Comparison of ENCODE assay signal across 8 cellular contexts in genomic region chr21:26966978-26967913, GRCh38. TPM values are rescaled to one million over a fixed set of nuclear protein-coding genes. Genes with fewer than 3 reads are reported as not detected.
DNase-seq lines count a peak whose midpoint lies in the region; ATAC-seq and TF ChIP-seq lines count a peak whose summit lies in the region.

Gene ADAMTS5 (minus strand): TSS chr21:26967088. CDS start chr21:26966391, 697 bp downstream.

- no peak within 1 kb of the TSS for H3K27ac Mint-ChIP-seq in activated CD4-positive, alpha-beta memory T cell treated with anti-CD3 and anti-CD28 coated beads for 36 hours

- H3K27ac ChIP-seq in A673 (ENCODE audit: low read depth, low read length, poor library complexity, severe bottlenecking) (no peak within 1 kb of the TSS), ascending aorta (peak within 1 kb of the TSS; percentile 45 to 60), iPS DF 6.9 (ENCODE audit: low read length) (no peak within 1 kb of the TSS)

- H3K9ac ChIP-seq in skeletal muscle satellite cell (ENCODE audit: low read depth, low read length) = peak within 1 kb of the TSS; percentile 84

- peaks cover 100% of the 10 kb centered on the region for H3K27me3 ChIP-seq in A673 (replicated peaks; ENCODE audit: insufficient read depth, low read depth, low read length, poor library complexity)
- H3K27me3 ChIP-seq in ascending aorta = peaks cover 8% of the 10 kb centered on the region
- H3K27me3 ChIP-seq in iPS DF 6.9 (ENCODE audit: control insufficient read depth, insufficient read depth, low read length) = peaks cover 5% of the 10 kb centered on the region; the same call in 1 of the 2 replicates
- H3K27me3 ChIP-seq in skeletal muscle satellite cell (ENCODE audit: control insufficient read depth, insufficient read depth, low read length) = no peaks in the 10 kb centered on the region

- no CpG with 5 or more reads among the region's 64 CpGs for WGBS in iPS DF 6.9 (ENCODE audit: insufficient coverage, insufficient read length)

- TF ChIP-seq CTCF in A673 (conservative IDR thresholded peaks at IDR 0.05; ENCODE audit: low read depth, low read length) (no peak), ascending aorta (IDR thresholded peaks at IDR 0.05) (no peak)

- peaks cover 3% of the 10 kb centered on the region for H3K4me1 Mint-ChIP-seq in activated CD4-positive, alpha-beta memory T cell treated with anti-CD3 and anti-CD28 coated beads for 36 hours (ENCODE audit: low read depth)

- no TSS peak for BruUV-seq in A673 (replicated peaks; lab: Mats Ljungman, UMichigan)

- peak within 1 kb of the TSS; percentile 96 for H3K4me2 ChIP-seq in skeletal muscle satellite cell (ENCODE audit: low read length)

- no peak within 1 kb of the TSS for H3K4me3 Mint-ChIP-seq in activated CD4-positive, alpha-beta memory T cell treated with anti-CD3 and anti-CD28 coated beads for 36 hours

- DNase-seq in A673 (ENCODE audit: low spot score) (peak; percentile 50), HS-5 (ENCODE audit: low read depth) (peak; percentile 42), ascending aorta (ENCODE audit: low spot score in 2 of 2) (peak in 1 of 2 donors; percentile 70), iPS DF 6.9 (ENCODE audit: low read depth, low spot score) (no peak), NCI-H1092 treated with DMSO at 0.1 percent for 48 hours (lab: John Stamatoyannopoulos, UW) (no peak)
- no peak for DNase-seq in activated CD4-positive, alpha-beta memory T cell treated with anti-CD3 and anti-CD28 coated beads for 36 hours

- intact Hi-C loops in A673 (cut with micrococcal nuclease; ENCODE audit: unreplicated experiment) = no loop called here
- intact Hi-C loops in ascending aorta (cut with DNase I) = no loop called here
- intact Hi-C loops in activated CD4-positive, alpha-beta memory T cell treated with anti-CD3 and anti-CD28 coated beads for 36 hours (cut with micrococcal nuclease) = no loop called here

- H3K9me3 ChIP-seq in A673 (ENCODE audit: low read depth, low read length, poor library complexity, severe bottlenecking) (no peaks in the 10 kb centered on the region), ascending aorta (no peaks in the 10 kb centered on the region), iPS DF 6.9 (ENCODE audit: control insufficient read depth, insufficient read depth, low read length) (no peaks in the 10 kb centered on the region), skeletal muscle satellite cell (replicated peaks; ENCODE audit: low read length) (no peaks in the 10 kb centered on the region)

- H3K4me3 ChIP-seq in A673 (ENCODE audit: low read depth, low read length, poor library complexity, severe bottlenecking) (peak within 1 kb of the TSS; percentile 19), ascending aorta (peak within 1 kb of the TSS; percentile 60 to 72), iPS DF 6.9 (ENCODE audit: low read length) (peak within 1 kb of the TSS; percentile 52; the same call in 1 of the 2 replicates), skeletal muscle satellite cell (ENCODE audit: low read length) (peak within 1 kb of the TSS; percentile 79)

- no peaks in the 10 kb centered on the region for H3K9me3 Mint-ChIP-seq in activated CD4-positive, alpha-beta memory T cell treated with anti-CD3 and anti-CD28 coated beads for 36 hours

- POLR2A ChIA-PET in A673 (lab: Charles Lee; ENCODE audit: low non-redundant PET) = interaction anchor here (0.6 kb wide), 1 partner anchor 122 kb away, joined by 6 read pairs; no protein-coding TSS in a partner anchor
- POLR2A ChIA-PET in activated CD4-positive, alpha-beta memory T cell treated with anti-CD3 and anti-CD28 coated beads for 36 hours (lab: Charles Lee) = no interaction called here

- CTCF ChIA-PET in A673 (lab: Charles Lee) = no interaction called here
- CTCF ChIA-PET in activated CD4-positive, alpha-beta memory T cell treated with anti-CD3 and anti-CD28 coated beads for 36 hours (lab: Charles Lee) = no interaction called here

- H3K4me1 ChIP-seq in A673 (ENCODE audit: insufficient read depth, low read length, poor library complexity, severe bottlenecking) (peaks cover 5% of the 10 kb centered on the region), ascending aorta (peaks cover 5 to 8% of the 10 kb centered on the region in 2 donors), iPS DF 6.9 (ENCODE audit: control insufficient read depth, insufficient read depth, low read length) (no peaks in the 10 kb centered on the region), skeletal muscle satellite cell (ENCODE audit: control insufficient read depth, insufficient read depth, low read length) (peaks cover 25% of the 10 kb centered on the region)

- peaks cover 29% of the 10 kb centered on the region for H3K27me3 Mint-ChIP-seq in activated CD4-positive, alpha-beta memory T cell treated with anti-CD3 and anti-CD28 coated beads for 36 hours

- no peak for ATAC-seq in GM18858 (IDR thresholded peaks at IDR 0.05; ENCODE audit: unreplicated experiment)

- H3K36me3 ChIP-seq in A673 (ENCODE audit: insufficient read depth, low read length, poor library complexity, severe bottlenecking) = no peaks in the 10 kb centered on the region
- H3K36me3 ChIP-seq in ascending aorta = no peaks in the 10 kb centered on the region
- H3K36me3 ChIP-seq in iPS DF 6.9 (ENCODE audit: control insufficient read depth, insufficient read depth, low read length) = no peaks in the 10 kb centered on the region
- no peaks in the 10 kb centered on the region for H3K36me3 ChIP-seq in skeletal muscle satellite cell (ENCODE audit: insufficient read depth, low read length)

- H3K36me3 Mint-ChIP-seq in activated CD4-positive, alpha-beta memory T cell treated with anti-CD3 and anti-CD28 coated beads for 36 hours = no peaks in the 10 kb centered on the region

RNA-seq across cellular contexts. Expression of gene ADAMTS5, which starts in this region (rescaled TPM):
- total RNA-seq in A673 (2021) = not detected in 2 replicates
- 27.5 TPM for total RNA-seq in ascending aorta
- total RNA-seq in skeletal muscle satellite cell (2012; rRNA removed) = 24.2 and 41.1 TPM in 2 replicates
- not detected for total RNA-seq in activated CD4-positive, alpha-beta memory T cell treated with anti-CD3 and anti-CD28 coated beads for 36 hours

Comparison
In these comparisons a context has a peak if more than half of its experiments do, and no peak if none do; other contexts are left out.
1. RNA of gene ADAMTS5 (total RNA-seq): 27.5 TPM in ascending aorta (single experiment); not detected in A673 and not detected in activated CD4-positive, alpha-beta memory T cell treated with anti-CD3 and anti-CD28 coated beads for 36 hours; every median in the first group is over 10 times any median in the second.
2. Peak in DNase-seq and H3K4me3 ChIP-seq in A673; RNA of the gene not detected or under 1 TPM.
3. H3K27ac ChIP-seq: peak in ascending aorta (2 of 2); none in A673 (single experiment) and iPS DF 6.9 (single experiment).
4. H3K4me3 ChIP-seq: peak in every context shown above with its lines; median percentile 79 in skeletal muscle satellite cell; 66 in ascending aorta; 52 in iPS DF 6.9; 19 in A673.